18 cellular contexts compared by ENCODE assay signal in the genomic region with DNA sequence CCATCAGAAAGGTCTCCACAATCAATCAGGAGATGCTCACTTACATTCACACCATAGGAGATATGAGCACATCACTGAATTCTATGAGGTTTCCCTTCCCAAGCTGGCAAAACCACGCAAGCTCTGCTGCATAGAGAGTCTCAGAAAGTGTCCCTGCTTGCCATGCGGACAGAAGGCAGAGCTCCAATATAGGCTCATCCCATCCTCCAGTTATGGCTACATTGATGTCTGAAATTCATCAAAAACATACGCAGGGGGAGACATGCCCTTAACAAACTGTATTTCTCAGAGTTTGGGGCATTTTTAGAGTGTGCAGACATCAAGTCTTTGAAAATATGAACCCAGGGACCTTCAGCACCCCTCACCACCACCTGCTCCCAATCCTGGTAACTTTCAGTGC. TPM values are rescaled to one million over a fixed set of nuclear protein-coding genes. Genes with fewer than 3 reads are reported as not detected.
A peak's percentile ranks its signal among the peaks of the same experiment; 100 is the strongest.
DNase-seq lines count a peak whose midpoint lies in the region; ATAC-seq and TF ChIP-seq lines count a peak whose summit lies in the region.
"Had no signal": no experiment of that assay in that cellular context is flagged by ENCODE, and none has a peak within 500 bp of the region (broad histone marks: within the 10 kb centered on the region; RNA-seq: fewer than 3 reads in every experiment).

No MANE protein-coding gene starts in this region.

- no peaks in the 10 kb centered on the region for H3K9me3 ChIP-seq in upper lobe of right lung

- intact Hi-C loops in upper lobe of right lung (cut with DNase I), result no loop called here

- H3K4me3 Mint-ChIP-seq in stimulated activated naive B cell treated with anti-CD40 and anti-IgM and Interleukin-4, amounts not matched to agents 10 μg/mL and 1 μg/mL and 100 μg/mL, for 72 hours, result no peak overlapping the region
- H3K4me3 Mint-ChIP-seq: CD4-positive, alpha-beta memory T cell had no signal

- H3K27me3 Mint-ChIP-seq in stimulated activated naive B cell treated with anti-CD40 and anti-IgM and Interleukin-4, amounts not matched to agents 10 μg/mL and 1 μg/mL and 100 μg/mL, for 72 hours, result peaks cover 0 to 4% of the 10 kb centered on the region in 2 donors

- H3K9me3 Mint-ChIP-seq in stimulated activated naive B cell treated with anti-CD40 and anti-IgM and Interleukin-4, amounts not matched to agents 10 μg/mL and 1 μg/mL and 100 μg/mL, for 72 hours, result peaks cover 0 to 1% of the 10 kb centered on the region in 2 donors

- no peak overlapping the region for H3K27ac Mint-ChIP-seq in stimulated activated naive B cell treated with anti-CD40 and anti-IgM and Interleukin-4, amounts not matched to agents 10 μg/mL and 1 μg/mL and 100 μg/mL, for 72 hours
- H3K27ac Mint-ChIP-seq: CD4-positive, alpha-beta memory T cell had no signal

- H3K4me1 Mint-ChIP-seq in stimulated activated naive B cell treated with anti-CD40 and anti-IgM and Interleukin-4, amounts not matched to agents 10 μg/mL and 1 μg/mL and 100 μg/mL, for 72 hours, result no peaks in the 10 kb centered on the region
- H3K4me1 Mint-ChIP-seq: CD4-positive, alpha-beta memory T cell had no signal

- TF ChIP-seq CTCF in upper lobe of right lung (IDR thresholded peaks at IDR 0.05), result no peak

- no peak overlapping the region for H3K4me3 ChIP-seq in upper lobe of right lung

- no peaks in the 10 kb centered on the region for H3K27me3 ChIP-seq in upper lobe of right lung

- peak overlapping the region; percentile 84 for H3K27ac ChIP-seq in caudate nucleus (ENCODE audit: low read depth, low read length)
- peak overlapping the region; percentile 94 for H3K27ac ChIP-seq in temporal lobe (ENCODE audit: low read depth, low read length)
- H3K27ac ChIP-seq in upper lobe of right lung, result no peak overlapping the region

- no peaks in the 10 kb centered on the region for H3K36me3 Mint-ChIP-seq in stimulated activated naive B cell treated with anti-CD40 and anti-IgM and Interleukin-4, amounts not matched to agents 10 μg/mL and 1 μg/mL and 100 μg/mL, for 72 hours

- no peak for ATAC-seq in upper lobe of right lung
- no peak for ATAC-seq in stimulated activated naive B cell treated with anti-CD40 and anti-IgM and Interleukin-4, amounts not matched to agents 10 μg/mL and 1 μg/mL and 100 μg/mL, for 72 hours (replicated peaks)

- no peaks in the 10 kb centered on the region for H3K4me1 ChIP-seq in upper lobe of right lung

- DNase-seq in caudate nucleus (lab: John Stamatoyannopoulos, UW) (peak in 2 of 61 donors; percentile 16 to 34), globus pallidus (ENCODE audit: low spot score) (peak; percentile 57), pons (ENCODE audit: low spot score) (peak; percentile 56), upper lobe of right lung (no peak), cerebellar nuclear complex (lab: John Stamatoyannopoulos, UW) (no peak)
- no peak for DNase-seq in stimulated activated CD4-positive, alpha-beta T cell treated with anti-CD3 and anti-CD28 coated beads, Interleukin-1b, Interleukin-23, amount 100 ng/mL, for 48 hours
- no peak for DNase-seq in stimulated activated naive B cell treated with anti-CD40 and anti-IgM and Interleukin-4, amounts not matched to agents 10 μg/mL and 1 μg/mL and 100 μg/mL, for 72 hours
- DNase-seq: Calu3; CD4-positive, alpha-beta memory T cell; COR-L47; DMS53; DMS79 treated with DMSO at 0.1 percent for 48 hours; GF-D8; GOT3; HCEC 1CT had no signal

- no peaks in the 10 kb centered on the region for H3K36me3 ChIP-seq in upper lobe of right lung

RNA-seq across cellular contexts. Expression of a gene that starts 2.9 kb away (rescaled TPM):
- 0.49 TPM for total RNA-seq in temporal lobe
- total RNA-seq in upper lobe of right lung, result not detected
- total RNA-seq: A673; Calu3; CD4-positive, alpha-beta memory T cell; G401 had no signal

Comparison
In these comparisons a context has a peak if more than half of its experiments do, and no peak if none do; other contexts are left out.
1. DNase-seq: peak in globus pallidus (single experiment) and pons (single experiment); none in upper lobe of right lung (single experiment), cerebellar nuclear complex (0 of 2), stimulated activated CD4-positive, alpha-beta T cell treated with anti-CD3 and anti-CD28 coated beads, Interleukin-1b, Interleukin-23, amount 100 ng/mL, for 48 hours (single experiment) and stimulated activated naive B cell treated with anti-CD40 and anti-IgM and Interleukin-4, amounts not matched to agents 10 μg/mL and 1 μg/mL and 100 μg/mL, for 72 hours (single experiment).